ENCODE assay signal across 20 cellular contexts in genomic region chr14:52850520-52850919, GRCh38.
"Had no signal": no experiment of that assay in that cellular context is flagged by ENCODE, and none has a peak within 500 bp of the region (broad histone marks: within the 10 kb centered on the region; RNA-seq: fewer than 3 reads in every experiment).

No MANE protein-coding gene starts in this region.

- H3K36me3 ChIP-seq: brain microvascular endothelial cell, uterus, WERI-Rb-1 had no signal

- H3K4me3 ChIP-seq: gastroesophageal sphincter, tibial artery, uterus had no signal

- H3K27me3 ChIP-seq: brain microvascular endothelial cell, gastroesophageal sphincter, tibial artery, uterus had no signal

- FAIRE-seq: keratinocyte had no signal

- H3K9ac ChIP-seq: parathyroid adenoma had no signal

- H3K4me1 ChIP-seq: parathyroid adenoma, uterus had no signal

- H3K79me2 ChIP-seq: parathyroid adenoma had no signal

- H3K9me3 ChIP-seq: gastroesophageal sphincter, tibial artery, uterus had no signal

- ATAC-seq: activated CD4-positive, alpha-beta T cell treated with anti-CD3 and anti-CD28 coated beads for 36 hours; activated CD8-positive, alpha-beta T cell treated with anti-CD3 and anti-CD28 coated beads, Interleukin-2, amount 10 ng/mL, durations not matched to agents 7 days and 5 days; gastroesophageal sphincter; left lobe of liver; stimulated activated memory B cell treated with anti-CD40 and anti-IgM and Interleukin-4, amounts not matched to agents 10 μg/mL and 1 μg/mL and 100 μg/mL, for 72 hours had no signal

- H2AFZ ChIP-seq: parathyroid adenoma had no signal

- H3K27ac ChIP-seq: brain microvascular endothelial cell, gastroesophageal sphincter, parathyroid adenoma, tibial artery, uterus, WERI-Rb-1 had no signal

- DNase-seq: activated CD4-positive, alpha-beta T cell treated with anti-CD3 and anti-CD28 coated beads for 36 hours; activated CD8-positive, alpha-beta memory T cell treated with anti-CD3 and anti-CD28 coated beads, Interleukin-2, amount 50 U/mL, for 4 hours; activated CD8-positive, alpha-beta T cell treated with anti-CD3 and anti-CD28 coated beads, Interleukin-2, amount 10 ng/mL, durations not matched to agents 7 days and 5 days; activated gamma-delta T cell treated with Interleukin-2 at 50 U/mL for 16 hours; activated naive CD8-positive, alpha-beta T cell treated with anti-CD3 and anti-CD28 coated beads for 36 hours; activated T-cell treated with anti-CD3 and anti-CD28 coated beads, Interleukin-2, amount 50 U/mL, for 48 hours; amygdala; brain microvascular endothelial cell; effector memory CD4-positive, alpha-beta T cell; naive B cell; stimulated activated CD4-positive, alpha-beta T cell treated with anti-CD3 and anti-CD28 coated beads, Interleukin-2, amount 100 ng/mL, for 48 hours; T-helper 1 cell; tibial artery; uterus; WERI-Rb-1 had no signal
